ENCODE assay signal across 2 cellular contexts in the genomic region with DNA sequence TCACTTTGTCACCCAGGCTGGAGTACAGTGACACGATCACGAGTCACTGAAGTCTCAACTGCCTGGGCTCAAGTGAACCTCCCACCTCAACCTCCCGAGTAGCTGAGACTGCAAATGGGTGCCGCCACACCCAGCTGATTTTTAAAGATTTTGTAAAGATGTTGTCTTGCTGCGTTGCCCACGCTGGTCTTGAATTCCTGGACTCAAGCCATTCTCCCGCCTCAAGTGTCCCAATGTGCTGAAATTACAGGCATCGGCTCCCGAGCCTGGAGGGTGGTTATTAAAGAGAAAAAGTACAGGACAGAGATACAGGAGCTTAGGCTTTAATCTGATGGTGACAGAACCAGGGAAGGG.
TF ChIP-seq lines count a peak whose summit lies in the region.

No MANE protein-coding gene starts in this region.

TF ChIP-seq in SK-N-SH, 30 proteins besides CTCF, POLR2A, EP300 and RAD21 (continued from another document):
- TF ChIP-seq, protein P1, sequence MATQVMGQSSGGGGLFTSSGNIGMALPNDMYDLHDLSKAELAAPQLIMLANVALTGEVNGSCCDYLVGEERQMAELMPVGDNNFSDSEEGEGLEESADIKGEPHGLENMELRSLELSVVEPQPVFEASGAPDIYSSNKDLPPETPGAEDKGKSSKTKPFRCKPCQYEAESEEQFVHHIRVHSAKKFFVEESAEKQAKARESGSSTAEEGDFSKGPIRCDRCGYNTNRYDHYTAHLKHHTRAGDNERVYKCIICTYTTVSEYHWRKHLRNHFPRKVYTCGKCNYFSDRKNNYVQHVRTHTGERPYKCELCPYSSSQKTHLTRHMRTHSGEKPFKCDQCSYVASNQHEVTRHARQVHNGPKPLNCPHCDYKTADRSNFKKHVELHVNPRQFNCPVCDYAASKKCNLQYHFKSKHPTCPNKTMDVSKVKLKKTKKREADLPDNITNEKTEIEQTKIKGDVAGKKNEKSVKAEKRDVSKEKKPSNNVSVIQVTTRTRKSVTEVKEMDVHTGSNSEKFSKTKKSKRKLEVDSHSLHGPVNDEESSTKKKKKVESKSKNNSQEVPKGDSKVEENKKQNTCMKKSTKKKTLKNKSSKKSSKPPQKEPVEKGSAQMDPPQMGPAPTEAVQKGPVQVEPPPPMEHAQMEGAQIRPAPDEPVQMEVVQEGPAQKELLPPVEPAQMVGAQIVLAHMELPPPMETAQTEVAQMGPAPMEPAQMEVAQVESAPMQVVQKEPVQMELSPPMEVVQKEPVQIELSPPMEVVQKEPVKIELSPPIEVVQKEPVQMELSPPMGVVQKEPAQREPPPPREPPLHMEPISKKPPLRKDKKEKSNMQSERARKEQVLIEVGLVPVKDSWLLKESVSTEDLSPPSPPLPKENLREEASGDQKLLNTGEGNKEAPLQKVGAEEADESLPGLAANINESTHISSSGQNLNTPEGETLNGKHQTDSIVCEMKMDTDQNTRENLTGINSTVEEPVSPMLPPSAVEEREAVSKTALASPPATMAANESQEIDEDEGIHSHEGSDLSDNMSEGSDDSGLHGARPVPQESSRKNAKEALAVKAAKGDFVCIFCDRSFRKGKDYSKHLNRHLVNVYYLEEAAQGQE (IDR thresholded peaks at IDR 0.05; ENCODE audit: low read depth, low read length) = no peak
- TF ChIP-seq GATA2 (CRISPR knock-in tag; IDR thresholded peaks at IDR 0.05) (no peak), POLR2AphosphoS5 (IDR thresholded peaks at IDR 0.05; ENCODE audit: low read depth, low read length) (no peak), MXI1 (IDR thresholded peaks at IDR 0.05; ENCODE audit: low read depth, low read length) (no peak), NRF1 (IDR thresholded peaks at IDR 0.05; ENCODE audit: low read depth, low read length) (no peak), FOXM1 (IDR thresholded peaks at IDR 0.05; ENCODE audit: low read depth) (no peak), RXRA (IDR thresholded peaks at IDR 0.05; ENCODE audit: borderline replicate concordance, low read depth) (no peak), TCF12 (IDR thresholded peaks at IDR 0.05) (no peak), RFX5 (IDR thresholded peaks at IDR 0.05; ENCODE audit: low read length) (no peak), MEF2A (IDR thresholded peaks at IDR 0.05; ENCODE audit: borderline replicate concordance, low read depth) (no peak), GABPA (IDR thresholded peaks at IDR 0.05; ENCODE audit: low read depth) (no peak), FOSL2 (IDR thresholded peaks at IDR 0.05; ENCODE audit: borderline replicate concordance, low read depth) (no peak), NFIC (IDR thresholded peaks at IDR 0.05; ENCODE audit: borderline replicate concordance) (no peak), EZH2phosphoT487 (IDR thresholded peaks at IDR 0.05; ENCODE audit: borderline replicate concordance, low read depth) (no peak), TEAD4 (IDR thresholded peaks at IDR 0.05; ENCODE audit: borderline replicate concordance, insufficient read depth) (no peak), CHD2 (IDR thresholded peaks at IDR 0.05; ENCODE audit: low read length, partially characterized antibody) (no peak)
- TF ChIP-seq, protein P2, sequence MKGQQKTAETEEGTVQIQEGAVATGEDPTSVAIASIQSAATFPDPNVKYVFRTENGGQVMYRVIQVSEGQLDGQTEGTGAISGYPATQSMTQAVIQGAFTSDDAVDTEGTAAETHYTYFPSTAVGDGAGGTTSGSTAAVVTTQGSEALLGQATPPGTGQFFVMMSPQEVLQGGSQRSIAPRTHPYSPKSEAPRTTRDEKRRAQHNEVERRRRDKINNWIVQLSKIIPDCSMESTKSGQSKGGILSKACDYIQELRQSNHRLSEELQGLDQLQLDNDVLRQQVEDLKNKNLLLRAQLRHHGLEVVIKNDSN (IDR thresholded peaks at IDR 0.05; ENCODE audit: borderline replicate concordance, low read depth) = no peak
- TF ChIP-seq, protein P3, sequence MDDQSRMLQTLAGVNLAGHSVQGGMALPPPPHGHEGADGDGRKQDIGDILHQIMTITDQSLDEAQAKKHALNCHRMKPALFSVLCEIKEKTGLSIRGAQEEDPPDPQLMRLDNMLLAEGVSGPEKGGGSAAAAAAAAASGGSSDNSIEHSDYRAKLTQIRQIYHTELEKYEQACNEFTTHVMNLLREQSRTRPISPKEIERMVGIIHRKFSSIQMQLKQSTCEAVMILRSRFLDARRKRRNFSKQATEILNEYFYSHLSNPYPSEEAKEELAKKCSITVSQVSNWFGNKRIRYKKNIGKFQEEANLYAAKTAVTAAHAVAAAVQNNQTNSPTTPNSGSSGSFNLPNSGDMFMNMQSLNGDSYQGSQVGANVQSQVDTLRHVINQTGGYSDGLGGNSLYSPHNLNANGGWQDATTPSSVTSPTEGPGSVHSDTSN (IDR thresholded peaks at IDR 0.05) = no peak
- TF ChIP-seq, protein P4, sequence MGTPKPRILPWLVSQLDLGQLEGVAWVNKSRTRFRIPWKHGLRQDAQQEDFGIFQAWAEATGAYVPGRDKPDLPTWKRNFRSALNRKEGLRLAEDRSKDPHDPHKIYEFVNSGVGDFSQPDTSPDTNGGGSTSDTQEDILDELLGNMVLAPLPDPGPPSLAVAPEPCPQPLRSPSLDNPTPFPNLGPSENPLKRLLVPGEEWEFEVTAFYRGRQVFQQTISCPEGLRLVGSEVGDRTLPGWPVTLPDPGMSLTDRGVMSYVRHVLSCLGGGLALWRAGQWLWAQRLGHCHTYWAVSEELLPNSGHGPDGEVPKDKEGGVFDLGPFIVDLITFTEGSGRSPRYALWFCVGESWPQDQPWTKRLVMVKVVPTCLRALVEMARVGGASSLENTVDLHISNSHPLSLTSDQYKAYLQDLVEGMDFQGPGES (IDR thresholded peaks at IDR 0.05; ENCODE audit: low read depth, low read length) = no peak

TF ChIP-seq in SK-N-SH treated with all-trans-retinoic acid at 6 μM for 48 hours, 23 proteins besides CTCF, POLR2A, EP300 and RAD21 (continued from another document):
- TF ChIP-seq, protein P5, sequence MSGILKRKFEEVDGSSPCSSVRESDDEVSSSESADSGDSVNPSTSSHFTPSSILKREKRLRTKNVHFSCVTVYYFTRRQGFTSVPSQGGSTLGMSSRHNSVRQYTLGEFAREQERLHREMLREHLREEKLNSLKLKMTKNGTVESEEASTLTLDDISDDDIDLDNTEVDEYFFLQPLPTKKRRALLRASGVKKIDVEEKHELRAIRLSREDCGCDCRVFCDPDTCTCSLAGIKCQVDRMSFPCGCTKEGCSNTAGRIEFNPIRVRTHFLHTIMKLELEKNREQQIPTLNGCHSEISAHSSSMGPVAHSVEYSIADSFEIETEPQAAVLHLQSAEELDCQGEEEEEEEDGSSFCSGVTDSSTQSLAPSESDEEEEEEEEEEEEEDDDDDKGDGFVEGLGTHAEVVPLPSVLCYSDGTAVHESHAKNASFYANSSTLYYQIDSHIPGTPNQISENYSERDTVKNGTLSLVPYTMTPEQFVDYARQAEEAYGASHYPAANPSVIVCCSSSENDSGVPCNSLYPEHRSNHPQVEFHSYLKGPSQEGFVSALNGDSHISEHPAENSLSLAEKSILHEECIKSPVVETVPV (CRISPR knock-in tag; IDR thresholded peaks at IDR 0.05) = no peak
- TF ChIP-seq RARB (CRISPR knock-in tag; IDR thresholded peaks at IDR 0.05) (no peak), ESRRG (CRISPR knock-in tag; IDR thresholded peaks at IDR 0.05) (no peak), SNAI2 (CRISPR knock-in tag; IDR thresholded peaks at IDR 0.05) (no peak), GLIS3 (CRISPR knock-in tag; IDR thresholded peaks at IDR 0.05) (no peak), TOX (CRISPR knock-in tag; IDR thresholded peaks at IDR 0.05; ENCODE audit: borderline replicate concordance) (no peak), BACH2 (CRISPR knock-in tag; IDR thresholded peaks at IDR 0.05; ENCODE audit: borderline replicate concordance) (no peak), CSDC2 (CRISPR knock-in tag; IDR thresholded peaks at IDR 0.05) (no peak), OSR1 (CRISPR knock-in tag; IDR thresholded peaks at IDR 0.05) (no peak), ZFP30 (CRISPR knock-in tag; IDR thresholded peaks at IDR 0.05) (no peak), ZC3H10 (CRISPR knock-in tag; IDR thresholded peaks at IDR 0.05) (no peak), ZNF70 (CRISPR knock-in tag; IDR thresholded peaks at IDR 0.05) (no peak), ZNF565 (CRISPR knock-in tag; conservative IDR thresholded peaks at IDR 0.05; ENCODE audit: low read depth) (no peak), ARNTL (CRISPR knock-in tag; IDR thresholded peaks at IDR 0.05; ENCODE audit: borderline replicate concordance, low read depth) (no peak)
- TF ChIP-seq, protein P6, sequence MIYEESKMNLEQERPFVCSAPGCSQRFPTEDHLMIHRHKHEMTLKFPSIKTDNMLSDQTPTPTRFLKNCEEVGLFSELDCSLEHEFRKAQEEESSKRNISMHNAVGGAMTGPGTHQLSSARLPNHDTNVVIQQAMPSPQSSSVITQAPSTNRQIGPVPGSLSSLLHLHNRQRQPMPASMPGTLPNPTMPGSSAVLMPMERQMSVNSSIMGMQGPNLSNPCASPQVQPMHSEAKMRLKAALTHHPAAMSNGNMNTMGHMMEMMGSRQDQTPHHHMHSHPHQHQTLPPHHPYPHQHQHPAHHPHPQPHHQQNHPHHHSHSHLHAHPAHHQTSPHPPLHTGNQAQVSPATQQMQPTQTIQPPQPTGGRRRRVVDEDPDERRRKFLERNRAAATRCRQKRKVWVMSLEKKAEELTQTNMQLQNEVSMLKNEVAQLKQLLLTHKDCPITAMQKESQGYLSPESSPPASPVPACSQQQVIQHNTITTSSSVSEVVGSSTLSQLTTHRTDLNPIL (CRISPR knock-in tag; IDR thresholded peaks at IDR 0.05; ENCODE audit: low read depth) = no peak
- TF ChIP-seq, protein P7, sequence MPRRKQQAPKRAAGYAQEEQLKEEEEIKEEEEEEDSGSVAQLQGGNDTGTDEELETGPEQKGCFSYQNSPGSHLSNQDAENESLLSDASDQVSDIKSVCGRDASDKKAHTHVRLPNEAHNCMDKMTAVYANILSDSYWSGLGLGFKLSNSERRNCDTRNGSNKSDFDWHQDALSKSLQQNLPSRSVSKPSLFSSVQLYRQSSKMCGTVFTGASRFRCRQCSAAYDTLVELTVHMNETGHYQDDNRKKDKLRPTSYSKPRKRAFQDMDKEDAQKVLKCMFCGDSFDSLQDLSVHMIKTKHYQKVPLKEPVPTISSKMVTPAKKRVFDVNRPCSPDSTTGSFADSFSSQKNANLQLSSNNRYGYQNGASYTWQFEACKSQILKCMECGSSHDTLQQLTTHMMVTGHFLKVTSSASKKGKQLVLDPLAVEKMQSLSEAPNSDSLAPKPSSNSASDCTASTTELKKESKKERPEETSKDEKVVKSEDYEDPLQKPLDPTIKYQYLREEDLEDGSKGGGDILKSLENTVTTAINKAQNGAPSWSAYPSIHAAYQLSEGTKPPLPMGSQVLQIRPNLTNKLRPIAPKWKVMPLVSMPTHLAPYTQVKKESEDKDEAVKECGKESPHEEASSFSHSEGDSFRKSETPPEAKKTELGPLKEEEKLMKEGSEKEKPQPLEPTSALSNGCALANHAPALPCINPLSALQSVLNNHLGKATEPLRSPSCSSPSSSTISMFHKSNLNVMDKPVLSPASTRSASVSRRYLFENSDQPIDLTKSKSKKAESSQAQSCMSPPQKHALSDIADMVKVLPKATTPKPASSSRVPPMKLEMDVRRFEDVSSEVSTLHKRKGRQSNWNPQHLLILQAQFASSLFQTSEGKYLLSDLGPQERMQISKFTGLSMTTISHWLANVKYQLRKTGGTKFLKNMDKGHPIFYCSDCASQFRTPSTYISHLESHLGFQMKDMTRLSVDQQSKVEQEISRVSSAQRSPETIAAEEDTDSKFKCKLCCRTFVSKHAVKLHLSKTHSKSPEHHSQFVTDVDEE (CRISPR knock-in tag; IDR thresholded peaks at IDR 0.05) = no peak
